In genomic region chr20:8601542-8601912, GRCh38 we compare ENCODE assay signal across 8 cellular contexts.
A peak's percentile ranks its signal among the peaks of the same experiment; 100 is the strongest.
DNase-seq lines count a peak whose midpoint lies in the region; ATAC-seq and TF ChIP-seq lines count a peak whose summit lies in the region.

No MANE protein-coding gene starts in this region.

- H3K27me3 ChIP-seq in hepatocyte (no peaks in the 10 kb centered on the region), upper lobe of left lung (no peaks in the 10 kb centered on the region)

- ATAC-seq in GM21526 (IDR thresholded peaks at IDR 0.05; ENCODE audit: low FRiP score, unreplicated experiment) = peak; percentile 93
- no peak for ATAC-seq in upper lobe of left lung (ENCODE audit: low FRiP score in 2 of 2)
- no peak for ATAC-seq in omental fat pad (ENCODE audit: low FRiP score)

- no peaks in the 10 kb centered on the region for H3K79me2 ChIP-seq in hepatocyte

- TF ChIP-seq CTCF in GM13977 (IDR thresholded peaks at IDR 0.05; ENCODE audit: extremely low read depth, insufficient read depth, missing control alignments) = no peak
- no peak for TF ChIP-seq CTCF in hepatocyte (IDR thresholded peaks at IDR 0.05; ENCODE audit: poor library complexity)
- TF ChIP-seq CTCF in upper lobe of left lung (IDR thresholded peaks at IDR 0.05) = no peak
- TF ChIP-seq CTCF in omental fat pad (IDR thresholded peaks at IDR 0.05) = no peak

- H3K36me3 Mint-ChIP-seq in T-helper 2 cell treated with Interferon-gamma antibody and Interleukin-4, amounts not matched to agents 5 μg/mL and 100 μg/mL, for 36 hours (ENCODE audit: low read depth) = no peaks in the 10 kb centered on the region

- no peaks in the 10 kb centered on the region for H3K36me3 ChIP-seq in hepatocyte (replicated peaks; ENCODE audit: insufficient read depth, low read depth)
- H3K36me3 ChIP-seq in upper lobe of left lung = no peaks in the 10 kb centered on the region

- no peaks in the 10 kb centered on the region for H4K20me1 ChIP-seq in hepatocyte (ENCODE audit: insufficient read depth, poor library complexity, severe bottlenecking)

- H3K4me2 ChIP-seq in hepatocyte = peak overlapping the region; percentile 72

- in situ Hi-C loops in GM13977 (cut with MboI; ENCODE audit: low pct_unique_long_range_greater_than_20kb, low sequenced_read_pairs, unreplicated experiment) = no loop called here

- H2AFZ ChIP-seq in hepatocyte = peak overlapping the region; percentile 57

- H3K27ac Mint-ChIP-seq in T-helper 2 cell treated with Interferon-gamma antibody and Interleukin-4, amounts not matched to agents 5 μg/mL and 100 μg/mL, for 36 hours = no peak overlapping the region

- H3K4me3 ChIP-seq in hepatocyte = peak overlapping the region; percentile 23
- H3K4me3 ChIP-seq in upper lobe of left lung = no peak overlapping the region

- no peak for TF ChIP-seq POLR2A in upper lobe of left lung (IDR thresholded peaks at IDR 0.05)

- DNase-seq in GM13977 (ENCODE audit: low spot score) (peak; percentile 57), HK-2 (ENCODE audit: unreplicated experiment) (peak; percentile 10), hepatocyte (ENCODE audit: low spot score) (peak; percentile 7), NCI-H1436 treated with DMSO at 0.1 percent for 48 hours (lab: John Stamatoyannopoulos, UW) (no peak), upper lobe of left lung (no peak), omental fat pad (ENCODE audit: low spot score) (no peak)
- DNase-seq in T-helper 2 cell treated with Interferon-gamma antibody and Interleukin-4, amounts not matched to agents 5 μg/mL and 100 μg/mL, for 36 hours (ENCODE audit: low spot score) = no peak

- H3K9me2 ChIP-seq in hepatocyte (replicated peaks; ENCODE audit: insufficient read depth) = no peaks in the 10 kb centered on the region

- WGBS in hepatocyte (ENCODE audit: low lambda C conversion rate, missing lambda C conversion rate) = 92% methylated on average over 1 of the region's 1 CpG
- WGBS in upper lobe of left lung, 2 donors = 83 to 92% methylated on average over 1 of the region's 1 CpG

- no peaks in the 10 kb centered on the region for H3K4me1 ChIP-seq in hepatocyte (ENCODE audit: insufficient read depth)
- peaks cover 0 to 8% (median 3%) of the 10 kb centered on the region in 4 donors for H3K4me1 ChIP-seq in upper lobe of left lung

- H3K27ac ChIP-seq in hepatocyte (peak overlapping the region; percentile 46), upper lobe of left lung (no peak overlapping the region)

- H3K9me3 ChIP-seq in hepatocyte (ENCODE audit: low read depth) (no peaks in the 10 kb centered on the region), upper lobe of left lung (no peaks in the 10 kb centered on the region)

- H3K27me3 Mint-ChIP-seq in T-helper 2 cell treated with Interferon-gamma antibody and Interleukin-4, amounts not matched to agents 5 μg/mL and 100 μg/mL, for 36 hours (ENCODE audit: low read depth) = no peaks in the 10 kb centered on the region

- TF ChIP-seq EP300 in upper lobe of left lung (IDR thresholded peaks at IDR 0.05) = no peak

- H3K4me3 Mint-ChIP-seq in T-helper 2 cell treated with Interferon-gamma antibody and Interleukin-4, amounts not matched to agents 5 μg/mL and 100 μg/mL, for 36 hours = no peak overlapping the region

- peaks cover 7% of the 10 kb centered on the region for H3K4me1 Mint-ChIP-seq in T-helper 2 cell treated with Interferon-gamma antibody and Interleukin-4, amounts not matched to agents 5 μg/mL and 100 μg/mL, for 36 hours (ENCODE audit: low read depth)

- no peaks in the 10 kb centered on the region for H3K9me3 Mint-ChIP-seq in T-helper 2 cell treated with Interferon-gamma antibody and Interleukin-4, amounts not matched to agents 5 μg/mL and 100 μg/mL, for 36 hours

Comparison
In these comparisons a context has a peak if more than half of its experiments do, and no peak if none do; other contexts are left out.
1. DNase-seq: peak in GM13977 (single experiment), HK-2 (single experiment) and hepatocyte (single experiment); none in T-helper 2 cell treated with Interferon-gamma antibody and Interleukin-4, amounts not matched to agents 5 μg/mL and 100 μg/mL, for 36 hours (single experiment), NCI-H1436 treated with DMSO at 0.1 percent for 48 hours (single experiment), upper lobe of left lung (0 of 2) and omental fat pad (single experiment).